ENCODE assay signal across 9 cellular contexts in genomic region chr3:15815696-15816095, GRCh38. TPM values are rescaled to one million over a fixed set of nuclear protein-coding genes. Genes with fewer than 3 reads are reported as not detected.
DNase-seq lines count a peak whose midpoint lies in the region; ATAC-seq, FAIRE-seq and TF ChIP-seq lines count a peak whose summit lies in the region.
"Had no signal": no experiment of that assay in that cellular context is flagged by ENCODE, and none has a peak within 500 bp of the region (broad histone marks: within the 10 kb centered on the region; RNA-seq: fewer than 3 reads in every experiment).

No MANE protein-coding gene starts in this region.

- H3K9me3 Mint-ChIP-seq in type B pancreatic cell, result no peaks in the 10 kb centered on the region

- peak; percentile 80 for ATAC-seq in SK-N-SH treated with all-trans-retinoic acid at 6 μM for 48 hours
- no peak for ATAC-seq in HG03460 (IDR thresholded peaks at IDR 0.05; ENCODE audit: unreplicated experiment)

- peaks cover 11% of the 10 kb centered on the region for H3K4me1 Mint-ChIP-seq in type B pancreatic cell (ENCODE audit: unreplicated experiment)

- H3K4me3 ChIP-seq in AG04450 (ENCODE audit: low read depth, low read length), result no peak overlapping the region

- peak; percentile 54 for DNase-seq in AG04450 (ENCODE audit: low read depth, low spot score)
- DNase-seq in GM18507 (ENCODE audit: extremely low spot score, insufficient read length, low read depth), result no peak
- DNase-seq in globus pallidus (ENCODE audit: low spot score), result peak; percentile 68
- DNase-seq in type B pancreatic cell (ENCODE audit: extremely low spot score, unreplicated experiment), result no peak
- no peak for DNase-seq in mesenteric fat pad (ENCODE audit: low spot score)
- no peak for DNase-seq in activated CD4-positive, alpha-beta T cell treated with anti-CD3 and anti-CD28 coated beads, Interleukin-2, amount 50 U/mL, for 48 hours

- no peak overlapping the region for H3K27ac ChIP-seq in AG04450 (ENCODE audit: low read depth, low read length)

- no peak overlapping the region for H3K27ac Mint-ChIP-seq in type B pancreatic cell
- H3K27ac Mint-ChIP-seq: activated naive CD8-positive, alpha-beta T cell had no signal

- no peaks in the 10 kb centered on the region for H3K36me3 Mint-ChIP-seq in type B pancreatic cell
- H3K36me3 Mint-ChIP-seq: activated naive CD8-positive, alpha-beta T cell had no signal

- CTCF ChIA-PET in AG04450 (lab: Charles Lee), result interaction anchor here (0.6 to 2.9 kb wide), 37 partner anchors 9 to 454 kb away, joined by 3 to 24 read pairs (median 4); partner anchors contain the start of genes DPH3 and OXNAD1

- no peaks in the 10 kb centered on the region for H3K9me3 ChIP-seq in AG04450 (ENCODE audit: control insufficient read depth, insufficient read depth, low read length)

- no peaks in the 10 kb centered on the region for H3K27me3 Mint-ChIP-seq in type B pancreatic cell
- H3K27me3 Mint-ChIP-seq: activated naive CD8-positive, alpha-beta T cell had no signal

- POLR2A ChIA-PET in AG04450 (lab: Yijun Ruan, JAX), result no interaction called here

- FAIRE-seq in GM18507 (lab: Jason Lieb, UNC), result peak; percentile 47

- no peaks in the 10 kb centered on the region for H3K27me3 ChIP-seq in AG04450 (ENCODE audit: control insufficient read depth, insufficient read depth, low read length)

- H3K4me3 Mint-ChIP-seq in type B pancreatic cell, result no peak overlapping the region
- H3K4me3 Mint-ChIP-seq: activated naive CD8-positive, alpha-beta T cell had no signal

- TF ChIP-seq CTCF in AG04450 (IDR thresholded peaks at IDR 0.05; ENCODE audit: low read depth, low read length) (peak; percentile 54), type B pancreatic cell (conservative IDR thresholded peaks at IDR 0.05) (peak; percentile 64)

TF ChIP-seq in SK-N-SH treated with all-trans-retinoic acid at 6 μM for 48 hours, 23 proteins besides CTCF, POLR2A, EP300 and RAD21:
- TF ChIP-seq ISL1 (CRISPR knock-in tag; IDR thresholded peaks at IDR 0.05), result peak; percentile 41; the same call in 1 of the 2 replicates
- no peak for TF ChIP-seq RARB (CRISPR knock-in tag; IDR thresholded peaks at IDR 0.05)
- no peak for TF ChIP-seq TSHZ2 (CRISPR knock-in tag; IDR thresholded peaks at IDR 0.05)
- no peak for TF ChIP-seq BACH2 (CRISPR knock-in tag; IDR thresholded peaks at IDR 0.05; ENCODE audit: borderline replicate concordance)
- TF ChIP-seq ZFP30 (CRISPR knock-in tag; IDR thresholded peaks at IDR 0.05), result no peak
- TF ChIP-seq PATZ1 (CRISPR knock-in tag; IDR thresholded peaks at IDR 0.05; ENCODE audit: borderline replicate concordance), result no peak
- TF ChIP-seq ZC3H10 (CRISPR knock-in tag; IDR thresholded peaks at IDR 0.05), result no peak
- no peak for TF ChIP-seq CSRNP3 (CRISPR knock-in tag; IDR thresholded peaks at IDR 0.05)

RNA-seq across cellular contexts. Expression of gene ANKRD28, which starts 17.9 kb away (rescaled TPM):
- polyA plus RNA-seq in AG04450 (2011; rRNA removed), result 114 and 134 TPM in 2 replicates
- polyA minus RNA-seq in AG04450 (2011; rRNA and poly(A)+ RNA removed), result 203 and 267 TPM in 2 replicates
- total RNA-seq in type B pancreatic cell (ENCODE audit: low replicate concordance), result 32.1 and 44.3 TPM in 2 replicates
- 70.9 TPM for total RNA-seq in mesenteric fat pad

Comparison
In these comparisons a context has a peak if more than half of its experiments do, and no peak if none do; other contexts are left out.
1. DNase-seq: peak in AG04450 (single experiment) and globus pallidus (single experiment); none in GM18507 (single experiment), type B pancreatic cell (single experiment), mesenteric fat pad (single experiment) and activated CD4-positive, alpha-beta T cell treated with anti-CD3 and anti-CD28 coated beads, Interleukin-2, amount 50 U/mL, for 48 hours (0 of 2).